Comparison of ENCODE assay signal across 13 cellular contexts in the genomic region with DNA sequence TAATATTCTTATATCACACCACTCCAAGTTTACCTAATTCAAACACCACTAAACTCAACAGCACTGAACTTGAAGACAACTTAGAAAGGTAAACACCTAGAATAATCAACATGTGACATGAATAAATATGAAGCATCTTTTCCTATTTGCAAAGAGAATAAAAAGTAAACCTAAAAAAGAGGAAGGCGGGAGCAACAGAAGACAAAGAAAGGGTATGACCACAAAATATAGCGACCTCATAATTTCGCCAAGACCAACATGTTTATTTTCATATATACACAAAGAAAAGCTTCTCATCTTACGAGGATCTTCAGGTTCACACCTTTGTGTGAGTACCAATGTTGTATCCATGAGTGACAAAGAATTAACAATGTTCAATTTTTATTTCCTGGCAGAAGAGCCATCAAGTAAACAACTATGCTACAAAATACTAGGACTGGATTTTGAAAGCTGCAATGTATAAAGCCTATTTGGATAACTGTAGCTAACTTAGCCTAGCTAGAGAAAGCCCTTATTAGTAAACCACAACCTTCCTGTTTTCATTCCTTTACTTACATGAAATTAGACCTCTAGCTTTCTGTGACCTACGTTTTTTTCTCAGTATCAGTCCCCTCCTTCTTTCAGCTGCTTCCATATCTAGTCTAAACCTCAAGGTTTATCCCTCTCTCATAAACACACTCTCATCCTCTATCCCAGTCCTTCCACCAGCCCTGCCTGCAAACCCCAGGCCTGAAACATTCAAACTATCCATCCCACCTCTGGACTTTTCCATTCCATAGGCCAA. TPM values are rescaled to one million over a fixed set of nuclear protein-coding genes. Genes with fewer than 3 reads are reported as not detected.
DNase-seq lines count a peak whose midpoint lies in the region; ATAC-seq and TF ChIP-seq lines count a peak whose summit lies in the region.
"Had no signal": no experiment of that assay in that cellular context is flagged by ENCODE, and none has a peak within 500 bp of the region (broad histone marks: within the 10 kb centered on the region; RNA-seq: fewer than 3 reads in every experiment).

No MANE protein-coding gene starts in this region.

- H3K9me3 Mint-ChIP-seq in neural progenitor cell, result no peaks in the 10 kb centered on the region

- no peaks in the 10 kb centered on the region for H3K4me1 Mint-ChIP-seq in neural progenitor cell

- H3K36me3 ChIP-seq in Peyer's patch (peaks cover 0 to 18% (median 0%) of the 10 kb centered on the region in 3 donors), gastrocnemius medialis (peaks cover 0 to 14% of the 10 kb centered on the region in 2 donors), neural progenitor cell (peaks cover 6% of the 10 kb centered on the region)
- H3K36me3 ChIP-seq: thoracic aorta had no signal

- peaks cover 82% of the 10 kb centered on the region for H3K79me2 ChIP-seq in neural progenitor cell (ENCODE audit: low read depth)

- peaks cover 40% of the 10 kb centered on the region for H4K20me1 ChIP-seq in neural progenitor cell (ENCODE audit: low read depth)

- no peak overlapping the region for H3K4me3 Mint-ChIP-seq in neural progenitor cell

- intact Hi-C loops in gastrocnemius medialis (cut with DNase I; ENCODE audit: low total_unique reads), result loop anchor here (5.0 to 10.0 kb wide), 3 partner anchors 247 to 974 kb away; partner anchors contain the start of gene CSDE1

- H3K4me3 ChIP-seq in Peyer's patch (no peak overlapping the region), gastrocnemius medialis (no peak overlapping the region), neural progenitor cell (no peak overlapping the region)
- H3K4me3 ChIP-seq: SJSA1, thoracic aorta had no signal

- H3K4me1 ChIP-seq in Peyer's patch, result peaks cover 0 to 38% (median 5%) of the 10 kb centered on the region in 4 donors
- H3K4me1 ChIP-seq in gastrocnemius medialis, result peaks cover 51 to 53% of the 10 kb centered on the region in 2 donors
- H3K4me1 ChIP-seq in neural progenitor cell, result peaks cover 14% of the 10 kb centered on the region
- H3K4me1 ChIP-seq: SJSA1 had no signal

- H3K4me2 ChIP-seq in neural progenitor cell, result no peak overlapping the region

- H3K27me3 Mint-ChIP-seq in neural progenitor cell (ENCODE audit: insufficient read depth, low read depth), result no peaks in the 10 kb centered on the region

- TF ChIP-seq CTCF in Peyer's patch (IDR thresholded peaks at IDR 0.05) (no peak), gastrocnemius medialis (IDR thresholded peaks at IDR 0.05 in 4 of 5, conservative IDR thresholded peaks at IDR 0.05 in 1 of 5) (no peak), neural progenitor cell (IDR thresholded peaks at IDR 0.05) (no peak)

- TF ChIP-seq POLR2A in Peyer's patch (IDR thresholded peaks at IDR 0.05) (no peak), gastrocnemius medialis (IDR thresholded peaks at IDR 0.05) (no peak)

- DNase-seq in NCI-H2107 treated with DMSO at 0.1 percent for 48 hours (lab: John Stamatoyannopoulos, UW; ENCODE audit: unreplicated experiment) (peak; percentile 14), NCI-H2107 (lab: John Stamatoyannopoulos, UW) (no peak), Peyer's patch (no peak), gastrocnemius medialis (no peak), NCI-H524 (lab: John Stamatoyannopoulos, UW) (no peak), neural progenitor cell (ENCODE audit: low spot score) (no peak), dermis blood vessel endothelial cell (no peak)
- DNase-seq: 8988T, cerebellar nuclear complex, HCEC 1CT had no signal

- H3K27me3 ChIP-seq in Peyer's patch (no peaks in the 10 kb centered on the region), gastrocnemius medialis (no peaks in the 10 kb centered on the region), neural progenitor cell (no peaks in the 10 kb centered on the region)
- H3K27me3 ChIP-seq: SJSA1 had no signal

- ATAC-seq in HG02981 (IDR thresholded peaks at IDR 0.05; ENCODE audit: unreplicated experiment) (peak; percentile 35), gastrocnemius medialis (no peak)

- H2AFZ ChIP-seq in neural progenitor cell (replicated peaks), result no peak overlapping the region

- H3K27ac ChIP-seq in Peyer's patch, result peak overlapping the region; percentile 13 to 49 (median 32)
- H3K27ac ChIP-seq in gastrocnemius medialis, result peak overlapping the region; percentile 76 to 84 (median 80)
- H3K27ac ChIP-seq in neural progenitor cell, result no peak overlapping the region
- H3K27ac ChIP-seq: SJSA1, thoracic aorta had no signal

- H3K27ac Mint-ChIP-seq in neural progenitor cell, result no peak overlapping the region

- in situ Hi-C loops in gastrocnemius medialis (cut with MboI; ENCODE audit: low sequenced_read_pairs in 4 of 4), result no loop called here

- peaks cover 24% of the 10 kb centered on the region for H3K36me3 Mint-ChIP-seq in neural progenitor cell

- H3K9ac ChIP-seq in neural progenitor cell, result no peak overlapping the region

- no peaks in the 10 kb centered on the region for H3K9me3 ChIP-seq in Peyer's patch
- H3K9me3 ChIP-seq in gastrocnemius medialis, result no peaks in the 10 kb centered on the region
- no peaks in the 10 kb centered on the region for H3K9me3 ChIP-seq in neural progenitor cell (ENCODE audit: low read depth)
- H3K9me3 ChIP-seq: SJSA1, thoracic aorta had no signal

- no peaks in the 10 kb centered on the region for H3F3A ChIP-seq in neural progenitor cell (ENCODE audit: low read depth)

RNA-seq across cellular contexts. Expression of gene PHTF1, which starts 21.3 kb away (rescaled TPM):
- total RNA-seq in Peyer's patch, result 10 to 100 TPM in 3 of 4 donors, 1 to 10 TPM in 1; 4.9 to 19.0 (median 13.7) TPM
- 10 to 100 TPM in 2 of 4 donors, 1 to 10 TPM in 2; 6.7 to 20.0 (median 9.9) TPM for total RNA-seq in gastrocnemius medialis
- 50.7 and 76.8 TPM in 2 replicates for total RNA-seq in neural progenitor cell (ENCODE audit: low replicate concordance)
- 65.7 and 69.4 TPM in 2 replicates for total RNA-seq in dermis blood vessel endothelial cell

RNA-seq across cellular contexts. Expression of gene RSBN1, which starts 31.7 kb away (rescaled TPM):
- total RNA-seq in Peyer's patch (10 to 100 TPM; 18.2 to 25.6 (median 23.3) TPM), gastrocnemius medialis (10 to 100 TPM in 3 of 4 donors, 1 to 10 TPM in 1; 9.9 to 24.8 (median 24.0) TPM), neural progenitor cell (ENCODE audit: low replicate concordance) (30.2 and 40.1 TPM in 2 replicates), dermis blood vessel endothelial cell (18.1 and 18.4 TPM in 2 replicates)
